In the genomic region with DNA sequence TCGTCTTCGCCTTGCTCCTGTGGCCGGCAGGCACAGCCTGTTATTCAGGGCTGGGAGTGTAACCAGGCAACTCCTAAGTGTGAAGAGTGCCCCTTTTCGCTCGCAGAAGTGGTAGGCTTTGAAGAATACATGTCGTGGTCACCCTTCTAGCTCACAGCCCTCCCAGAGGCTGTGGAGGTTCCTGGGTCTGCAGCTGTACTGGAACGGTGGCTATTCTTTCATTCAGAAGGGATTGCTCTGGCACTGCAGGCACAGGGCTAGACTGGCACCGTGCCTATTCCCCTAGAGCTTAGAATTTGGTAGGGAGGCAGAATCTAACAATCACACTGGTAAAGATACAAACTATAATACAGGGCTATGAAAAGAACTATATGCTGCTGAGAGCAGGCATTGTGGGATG, we compare ENCODE assay signal across 1 cellular context.
TF ChIP-seq lines count a peak whose summit lies in the region.

No MANE protein-coding gene starts in this region.

TF ChIP-seq in A549, 52 proteins besides CTCF, POLR2A, EP300 and RAD21:
- TF ChIP-seq NFE2L2 (conservative IDR thresholded peaks at IDR 0.05; ENCODE audit: low read length) (no peak), MAFK (IDR thresholded peaks at IDR 0.05; ENCODE audit: partially characterized antibody) (no peak), HEYL (CRISPR knock-in tag; IDR thresholded peaks at IDR 0.05) (no peak), PHF8 (IDR thresholded peaks at IDR 0.05; ENCODE audit: borderline replicate concordance, low read depth) (no peak), HOXB5 (CRISPR knock-in tag; IDR thresholded peaks at IDR 0.05) (no peak), USF2 (IDR thresholded peaks at IDR 0.05) (no peak), RARB (CRISPR knock-in tag; IDR thresholded peaks at IDR 0.05) (no peak), EHMT2 (IDR thresholded peaks at IDR 0.05; ENCODE audit: low read depth) (no peak), CHD2 (IDR thresholded peaks at IDR 0.05; ENCODE audit: low read length, partially characterized antibody) (no peak), HDAC2 (IDR thresholded peaks at IDR 0.05) (no peak), SREBF2 (IDR thresholded peaks at IDR 0.05) (no peak), BHLHE40 (IDR thresholded peaks at IDR 0.05; ENCODE audit: low read depth, low read length) (no peak), CEBPB (IDR thresholded peaks at IDR 0.05) (no peak), EHF (CRISPR knock-in tag; IDR thresholded peaks at IDR 0.05) (no peak), POLR2AphosphoS2 (conservative IDR thresholded peaks at IDR 0.05; ENCODE audit: low read length) (no peak), TP53 (CRISPR knock-in tag; IDR thresholded peaks at IDR 0.05) (no peak), KDM1A (IDR thresholded peaks at IDR 0.05; ENCODE audit: low read depth) (no peak)
- TF ChIP-seq, protein P1, sequence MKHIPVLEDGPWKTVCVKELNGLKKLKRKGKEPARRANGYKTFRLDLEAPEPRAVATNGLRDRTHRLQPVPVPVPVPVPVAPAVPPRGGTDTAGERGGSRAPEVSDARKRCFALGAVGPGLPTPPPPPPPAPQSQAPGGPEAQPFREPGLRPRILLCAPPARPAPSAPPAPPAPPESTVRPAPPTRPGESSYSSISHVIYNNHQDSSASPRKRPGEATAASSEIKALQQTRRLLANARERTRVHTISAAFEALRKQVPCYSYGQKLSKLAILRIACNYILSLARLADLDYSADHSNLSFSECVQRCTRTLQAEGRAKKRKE (CRISPR knock-in tag; IDR thresholded peaks at IDR 0.05; ENCODE audit: low read depth) = no peak
